1 cellular context compared by ENCODE assay signal in the genomic region with DNA sequence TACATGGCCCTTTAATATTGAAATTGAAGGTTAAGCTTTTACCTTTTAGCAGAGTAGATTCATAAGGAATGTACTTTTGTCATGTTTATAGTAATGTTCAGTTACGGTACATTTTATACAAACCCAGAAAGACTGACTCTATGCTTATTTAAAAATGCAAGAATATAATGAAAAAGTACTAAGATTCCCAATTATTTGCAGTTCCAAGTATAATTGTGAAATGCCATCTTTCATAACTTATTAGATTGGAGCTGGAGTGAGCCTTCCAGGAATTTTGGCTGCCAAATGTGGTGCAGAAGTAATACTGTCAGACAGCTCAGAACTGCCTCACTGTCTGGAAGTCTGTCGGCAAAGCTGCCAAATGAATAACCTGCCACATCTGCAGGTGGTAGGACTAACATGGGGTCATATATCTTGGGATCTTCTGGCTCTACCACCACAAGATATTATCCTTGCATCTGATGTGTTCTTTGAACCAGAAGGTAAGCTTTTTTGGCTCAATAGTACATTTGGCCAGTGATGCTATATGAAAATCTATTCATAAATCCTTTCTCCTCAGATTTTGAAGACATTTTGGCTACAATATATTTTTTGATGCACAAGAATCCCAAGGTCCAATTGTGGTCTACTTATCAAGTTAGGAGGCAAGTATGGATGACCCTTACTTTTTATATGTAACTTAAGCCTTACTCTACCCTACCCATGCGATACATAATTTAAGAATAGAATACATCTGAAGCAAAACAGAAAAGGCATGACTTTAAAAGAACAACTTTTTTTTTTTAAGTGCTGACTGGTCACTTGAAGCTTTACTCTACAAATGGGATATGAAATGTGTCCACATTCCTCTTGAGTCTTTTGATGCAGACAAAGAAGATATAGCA.
TF ChIP-seq lines count a peak whose summit lies in the region.

No MANE protein-coding gene starts in this region.

TF ChIP-seq in GM12878, 131 proteins besides CTCF, POLR2A, EP300 and RAD21:
- TF ChIP-seq POLR2AphosphoS2 (IDR thresholded peaks at IDR 0.05; ENCODE audit: low read depth, low read length), result peak; percentile 47; the same call in 1 of the 2 replicates
- TF ChIP-seq, protein P1, sequence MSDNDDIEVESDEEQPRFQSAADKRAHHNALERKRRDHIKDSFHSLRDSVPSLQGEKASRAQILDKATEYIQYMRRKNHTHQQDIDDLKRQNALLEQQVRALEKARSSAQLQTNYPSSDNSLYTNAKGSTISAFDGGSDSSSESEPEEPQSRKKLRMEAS (IDR thresholded peaks at IDR 0.05; ENCODE audit: low read depth, low read length), result no peak
- no peak for TF ChIP-seq EGR1 (IDR thresholded peaks at IDR 0.05; ENCODE audit: borderline replicate concordance in 1 of 2, low read depth in 2 of 2, low read length in 2 of 2)
- 0 out of 2 replicates have a peak, but pooled peaks have one; percentile 19 for TF ChIP-seq ATF2 (IDR thresholded peaks at IDR 0.05; ENCODE audit: low read length)
- no peak for TF ChIP-seq TCF12 (IDR thresholded peaks at IDR 0.05; ENCODE audit: low read depth, low read length)
- TF ChIP-seq GABPA (IDR thresholded peaks at IDR 0.05; ENCODE audit: low read depth), result no peak
- no peak for TF ChIP-seq MEF2A (IDR thresholded peaks at IDR 0.05; ENCODE audit: insufficient read depth, low read depth, low read length)
- no peak for TF ChIP-seq SMC3 (IDR thresholded peaks at IDR 0.05; ENCODE audit: borderline replicate concordance, low read length)
- peak; percentile 79; the same call in 1 of the 2 replicates for TF ChIP-seq SMAD5 (IDR thresholded peaks at IDR 0.05; ENCODE audit: low read depth)
- 0 out of 2 replicates have a peak, but pooled peaks have one; percentile 22 for TF ChIP-seq MTA3 (IDR thresholded peaks at IDR 0.05; ENCODE audit: borderline replicate concordance, low read length)
- TF ChIP-seq, protein P2, sequence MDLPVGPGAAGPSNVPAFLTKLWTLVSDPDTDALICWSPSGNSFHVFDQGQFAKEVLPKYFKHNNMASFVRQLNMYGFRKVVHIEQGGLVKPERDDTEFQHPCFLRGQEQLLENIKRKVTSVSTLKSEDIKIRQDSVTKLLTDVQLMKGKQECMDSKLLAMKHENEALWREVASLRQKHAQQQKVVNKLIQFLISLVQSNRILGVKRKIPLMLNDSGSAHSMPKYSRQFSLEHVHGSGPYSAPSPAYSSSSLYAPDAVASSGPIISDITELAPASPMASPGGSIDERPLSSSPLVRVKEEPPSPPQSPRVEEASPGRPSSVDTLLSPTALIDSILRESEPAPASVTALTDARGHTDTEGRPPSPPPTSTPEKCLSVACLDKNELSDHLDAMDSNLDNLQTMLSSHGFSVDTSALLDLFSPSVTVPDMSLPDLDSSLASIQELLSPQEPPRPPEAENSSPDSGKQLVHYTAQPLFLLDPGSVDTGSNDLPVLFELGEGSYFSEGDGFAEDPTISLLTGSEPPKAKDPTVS (IDR thresholded peaks at IDR 0.05; ENCODE audit: low read depth, low read length), result no peak
- no peak for TF ChIP-seq YBX1 (IDR thresholded peaks at IDR 0.05)
- TF ChIP-seq, protein P3, sequence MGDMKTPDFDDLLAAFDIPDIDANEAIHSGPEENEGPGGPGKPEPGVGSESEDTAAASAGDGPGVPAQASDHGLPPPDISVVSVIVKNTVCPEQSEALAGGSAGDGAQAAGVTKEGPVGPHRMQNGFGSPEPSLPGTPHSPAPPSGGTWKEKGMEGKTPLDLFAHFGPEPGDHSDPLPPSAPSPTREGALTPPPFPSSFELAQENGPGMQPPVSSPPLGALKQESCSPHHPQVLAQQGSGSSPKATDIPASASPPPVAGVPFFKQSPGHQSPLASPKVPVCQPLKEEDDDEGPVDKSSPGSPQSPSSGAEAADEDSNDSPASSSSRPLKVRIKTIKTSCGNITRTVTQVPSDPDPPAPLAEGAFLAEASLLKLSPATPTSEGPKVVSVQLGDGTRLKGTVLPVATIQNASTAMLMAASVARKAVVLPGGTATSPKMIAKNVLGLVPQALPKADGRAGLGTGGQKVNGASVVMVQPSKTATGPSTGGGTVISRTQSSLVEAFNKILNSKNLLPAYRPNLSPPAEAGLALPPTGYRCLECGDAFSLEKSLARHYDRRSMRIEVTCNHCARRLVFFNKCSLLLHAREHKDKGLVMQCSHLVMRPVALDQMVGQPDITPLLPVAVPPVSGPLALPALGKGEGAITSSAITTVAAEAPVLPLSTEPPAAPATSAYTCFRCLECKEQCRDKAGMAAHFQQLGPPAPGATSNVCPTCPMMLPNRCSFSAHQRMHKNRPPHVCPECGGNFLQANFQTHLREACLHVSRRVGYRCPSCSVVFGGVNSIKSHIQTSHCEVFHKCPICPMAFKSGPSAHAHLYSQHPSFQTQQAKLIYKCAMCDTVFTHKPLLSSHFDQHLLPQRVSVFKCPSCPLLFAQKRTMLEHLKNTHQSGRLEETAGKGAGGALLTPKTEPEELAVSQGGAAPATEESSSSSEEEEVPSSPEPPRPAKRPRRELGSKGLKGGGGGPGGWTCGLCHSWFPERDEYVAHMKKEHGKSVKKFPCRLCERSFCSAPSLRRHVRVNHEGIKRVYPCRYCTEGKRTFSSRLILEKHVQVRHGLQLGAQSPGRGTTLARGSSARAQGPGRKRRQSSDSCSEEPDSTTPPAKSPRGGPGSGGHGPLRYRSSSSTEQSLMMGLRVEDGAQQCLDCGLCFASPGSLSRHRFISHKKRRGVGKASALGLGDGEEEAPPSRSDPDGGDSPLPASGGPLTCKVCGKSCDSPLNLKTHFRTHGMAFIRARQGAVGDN (IDR thresholded peaks at IDR 0.05), result no peak
- no peak for TF ChIP-seq CBX3 (IDR thresholded peaks at IDR 0.05; ENCODE audit: borderline replicate concordance, low read depth)
- TF ChIP-seq NR2C2 (IDR thresholded peaks at IDR 0.05; ENCODE audit: borderline replicate concordance, control insufficient read depth, insufficient read length, low read depth), result no peak
- TF ChIP-seq JUNB (IDR thresholded peaks at IDR 0.05), result no peak
- peak; percentile 53 for TF ChIP-seq POLR2AphosphoS5 (IDR thresholded peaks at IDR 0.05; ENCODE audit: low read length)
- no peak for TF ChIP-seq RFX5 (IDR thresholded peaks at IDR 0.05; ENCODE audit: low read depth, low read length)
- no peak for TF ChIP-seq KLF5 (IDR thresholded peaks at IDR 0.05; ENCODE audit: partially characterized antibody)
- TF ChIP-seq NBN (IDR thresholded peaks at IDR 0.05), result no peak
- no peak for TF ChIP-seq CEBPB (IDR thresholded peaks at IDR 0.05; ENCODE audit: borderline replicate concordance in 1 of 2, low read depth in 2 of 2, low read length in 2 of 2)
- no peak for TF ChIP-seq MEF2B (IDR thresholded peaks at IDR 0.05; ENCODE audit: partially characterized antibody, poor library complexity, severe bottlenecking)
- TF ChIP-seq, protein P4, sequence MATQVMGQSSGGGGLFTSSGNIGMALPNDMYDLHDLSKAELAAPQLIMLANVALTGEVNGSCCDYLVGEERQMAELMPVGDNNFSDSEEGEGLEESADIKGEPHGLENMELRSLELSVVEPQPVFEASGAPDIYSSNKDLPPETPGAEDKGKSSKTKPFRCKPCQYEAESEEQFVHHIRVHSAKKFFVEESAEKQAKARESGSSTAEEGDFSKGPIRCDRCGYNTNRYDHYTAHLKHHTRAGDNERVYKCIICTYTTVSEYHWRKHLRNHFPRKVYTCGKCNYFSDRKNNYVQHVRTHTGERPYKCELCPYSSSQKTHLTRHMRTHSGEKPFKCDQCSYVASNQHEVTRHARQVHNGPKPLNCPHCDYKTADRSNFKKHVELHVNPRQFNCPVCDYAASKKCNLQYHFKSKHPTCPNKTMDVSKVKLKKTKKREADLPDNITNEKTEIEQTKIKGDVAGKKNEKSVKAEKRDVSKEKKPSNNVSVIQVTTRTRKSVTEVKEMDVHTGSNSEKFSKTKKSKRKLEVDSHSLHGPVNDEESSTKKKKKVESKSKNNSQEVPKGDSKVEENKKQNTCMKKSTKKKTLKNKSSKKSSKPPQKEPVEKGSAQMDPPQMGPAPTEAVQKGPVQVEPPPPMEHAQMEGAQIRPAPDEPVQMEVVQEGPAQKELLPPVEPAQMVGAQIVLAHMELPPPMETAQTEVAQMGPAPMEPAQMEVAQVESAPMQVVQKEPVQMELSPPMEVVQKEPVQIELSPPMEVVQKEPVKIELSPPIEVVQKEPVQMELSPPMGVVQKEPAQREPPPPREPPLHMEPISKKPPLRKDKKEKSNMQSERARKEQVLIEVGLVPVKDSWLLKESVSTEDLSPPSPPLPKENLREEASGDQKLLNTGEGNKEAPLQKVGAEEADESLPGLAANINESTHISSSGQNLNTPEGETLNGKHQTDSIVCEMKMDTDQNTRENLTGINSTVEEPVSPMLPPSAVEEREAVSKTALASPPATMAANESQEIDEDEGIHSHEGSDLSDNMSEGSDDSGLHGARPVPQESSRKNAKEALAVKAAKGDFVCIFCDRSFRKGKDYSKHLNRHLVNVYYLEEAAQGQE (IDR thresholded peaks at IDR 0.05; ENCODE audit: low read depth, low read length), result no peak
- no peak for TF ChIP-seq NFYA (IDR thresholded peaks at IDR 0.05; ENCODE audit: borderline replicate concordance, low read depth, low read length)
